In genomic region chr19:1406818-1407661, GRCh38 we compare ENCODE assay signal across 8 cellular contexts. TPM values are rescaled to one million over a fixed set of nuclear protein-coding genes. Genes with fewer than 3 reads are reported as not detected.
DNase-seq lines count a peak whose midpoint lies in the region; ATAC-seq, FAIRE-seq and TF ChIP-seq lines count a peak whose summit lies in the region.

TSS of gene DAZAP1 (plus strand) at chr19:1407586. CDS start at chr19:1407774, 188 bp downstream.

- DNase-seq in C1 segment of cervical spinal cord (lab: John Stamatoyannopoulos, UW) = peak; percentile 84 to 100 (median 96)
- peak; percentile 96 for DNase-seq in NCI-H748 (lab: John Stamatoyannopoulos, UW; ENCODE audit: unreplicated experiment)
- DNase-seq in activated CD4-positive, alpha-beta T cell treated with anti-CD3 and anti-CD28 coated beads, Interleukin-2, amount 50 U/mL, for 24 hours (ENCODE audit: low read depth in 1 of 2, low spot score in 1 of 2) = peak; percentile 98 to 99
- DNase-seq in HepG2 (ENCODE audit: low spot score) = peak; percentile 93
- peak; percentile 100 for DNase-seq in stimulated activated CD4-positive, alpha-beta T cell treated with anti-CD3 and anti-CD28 coated beads, Interleukin-4, amount 100 ng/mL, for 1 hour

- H3K9me3 Mint-ChIP-seq in dendritic cell treated with granulocyte-macrophage colony-stimulating factor and Interleukin-4, amounts not matched to agents 40 ng/mL and 50 ng/mL, for 4 days = no peaks in the 10 kb centered on the region

- 0 out of 4 replicates have a peak, but pooled peaks of 1 of the 2 experiments have one; percentile 9 for TF ChIP-seq EP300 in HepG2 (IDR thresholded peaks at IDR 0.05; ENCODE audit: low read depth in 2 of 2, low read length in 2 of 2)
- TF ChIP-seq EP300 in HepG2 (CRISPR knock-in tag; IDR thresholded peaks at IDR 0.05; ENCODE audit: borderline replicate concordance) = no peak

- TF ChIP-seq RAD21 in HepG2 (CRISPR knock-in tag; IDR thresholded peaks at IDR 0.05) = peak; percentile 54

- WGBS in HepG2 (ENCODE audit: low lambda C conversion rate) = 0% methylated on average over 14 of the region's 103 CpGs

- peaks cover 63% of the 10 kb centered on the region for H3K4me1 ChIP-seq in HepG2 (ENCODE audit: insufficient read depth, low read length)

- POLR2A ChIA-PET in HepG2 (lab: Yijun Ruan, JAX) = no interaction called here

- peaks cover 56% of the 10 kb centered on the region for H3K4me1 Mint-ChIP-seq in dendritic cell treated with granulocyte-macrophage colony-stimulating factor and Interleukin-4, amounts not matched to agents 40 ng/mL and 50 ng/mL, for 4 days (ENCODE audit: low read depth)

- peak within 1 kb of the TSS; percentile 81 for H3K27ac Mint-ChIP-seq in dendritic cell treated with granulocyte-macrophage colony-stimulating factor and Interleukin-4, amounts not matched to agents 40 ng/mL and 50 ng/mL, for 4 days

- intact Hi-C loops in dendritic cell treated with granulocyte-macrophage colony-stimulating factor and Interleukin-4, amounts not matched to agents 40 ng/mL and 50 ng/mL, for 4 days (cut with micrococcal nuclease) = no loop called here
- intact Hi-C loops in HepG2 (cut with micrococcal nuclease; ENCODE audit: unreplicated experiment) = no loop called here

- H3K27me3 ChIP-seq in HepG2 (ENCODE audit: control insufficient read depth in 1 of 2, insufficient read depth in 2 of 2, low read length in 2 of 2) = no peaks in the 10 kb centered on the region; a peak in 2 of 5 replicates

- peaks cover 21% of the 10 kb centered on the region for H3K27me3 Mint-ChIP-seq in dendritic cell treated with granulocyte-macrophage colony-stimulating factor and Interleukin-4, amounts not matched to agents 40 ng/mL and 50 ng/mL, for 4 days

- ATAC-seq in GM19351 (IDR thresholded peaks at IDR 0.05; ENCODE audit: unreplicated experiment) (peak; percentile 69), HG03521 (IDR thresholded peaks at IDR 0.05; ENCODE audit: unreplicated experiment) (peak; percentile 82), HepG2 (peak; percentile 47)

- H4K20me1 ChIP-seq in HepG2 (ENCODE audit: insufficient read depth, low read length) = peaks cover 35% of the 10 kb centered on the region

- H3K27ac ChIP-seq in HepG2 (ENCODE audit: extremely low read length, insufficient read depth, low read length) = peak within 1 kb of the TSS; percentile 91

- peaks cover 1 to 16% of the 10 kb centered on the region in 2 experiments; a peak in 3 of 5 replicates for H3K36me3 ChIP-seq in HepG2 (replicated peaks in 1 of 2; ENCODE audit: control insufficient read depth in 1 of 2, insufficient read depth in 2 of 2, low read length in 2 of 2)

- H3K4me2 ChIP-seq in HepG2 (ENCODE audit: low read depth, low read length) = peak within 1 kb of the TSS; percentile 99

- peaks cover 43% of the 10 kb centered on the region for H3K79me2 ChIP-seq in HepG2 (ENCODE audit: insufficient read depth, low read length)

- H3K36me3 Mint-ChIP-seq in dendritic cell treated with granulocyte-macrophage colony-stimulating factor and Interleukin-4, amounts not matched to agents 40 ng/mL and 50 ng/mL, for 4 days (ENCODE audit: low read depth) = peaks cover 31% of the 10 kb centered on the region

- peak within 1 kb of the TSS; percentile 96 for H3K9ac ChIP-seq in HepG2 (ENCODE audit: insufficient read depth, low read depth, low read length)

- peak within 1 kb of the TSS; percentile 88 to 95 (median 90) for H3K4me3 ChIP-seq in HepG2 (replicated peaks in 1 of 3; ENCODE audit: insufficient read depth in 1 of 3, low read depth in 2 of 3, low read length in 3 of 3)

- FAIRE-seq in HepG2 (lab: Jason Lieb, UNC) = no peak

- BruUV-seq in HepG2 (replicated peaks; lab: Mats Ljungman, UMichigan) = TSS peak; percentile 84

- H3K9me3 ChIP-seq in HepG2 (ENCODE audit: low read length) = no peaks in the 10 kb centered on the region

- in situ Hi-C loops in HepG2 (cut with HindIII; ENCODE audit: extremely low pct_ligation_motif_present, low pct_unique_long_range_greater_than_20kb) = no loop called here

- peak; percentile 56 for TF ChIP-seq CTCF in HepG2 (CRISPR knock-in tag; IDR thresholded peaks at IDR 0.05)

- peak within 1 kb of the TSS; percentile 91 for H3K4me3 Mint-ChIP-seq in dendritic cell treated with granulocyte-macrophage colony-stimulating factor and Interleukin-4, amounts not matched to agents 40 ng/mL and 50 ng/mL, for 4 days

- CTCF ChIA-PET in HepG2 (lab: Yijun Ruan, JAX; ENCODE audit: low intra/inter-chr PET ratio, low total read pairs) = interaction anchor here (0.6 kb wide), 1 partner anchor 97 kb away, joined by 3 read pairs; no protein-coding TSS in a partner anchor

- H2AFZ ChIP-seq in HepG2 (ENCODE audit: low read length) = no peak within 1 kb of the TSS

- TF ChIP-seq POLR2A in HepG2 (IDR thresholded peaks at IDR 0.05; ENCODE audit: insufficient read depth in 1 of 2, low read depth in 2 of 2, low read length in 2 of 2) = peak; percentile 9 to 57; a peak in 2 of 4 replicates

TF ChIP-seq in HepG2, 621 proteins besides CTCF, POLR2A, EP300 and RAD21 (continues in another document):
- peak; percentile 98 for TF ChIP-seq GMEB2 (CRISPR knock-in tag; IDR thresholded peaks at IDR 0.05; ENCODE audit: low read depth)
- no peak for TF ChIP-seq ZNF737 (CRISPR knock-in tag; IDR thresholded peaks at IDR 0.05; ENCODE audit: borderline replicate concordance)
- no peak for TF ChIP-seq ZNF256 (CRISPR knock-in tag; conservative IDR thresholded peaks at IDR 0.05)
- no peak for TF ChIP-seq REL (CRISPR knock-in tag; conservative IDR thresholded peaks at IDR 0.05)
- peak; percentile 49 for TF ChIP-seq MED1 (CRISPR knock-in tag; IDR thresholded peaks at IDR 0.05)
- TF ChIP-seq ZNF841 (CRISPR knock-in tag; IDR thresholded peaks at IDR 0.05; ENCODE audit: borderline replicate concordance) = no peak
- no peak for TF ChIP-seq NKX3-1 (CRISPR knock-in tag; IDR thresholded peaks at IDR 0.05)
- TF ChIP-seq SRY (CRISPR knock-in tag; IDR thresholded peaks at IDR 0.05) = no peak; the same call in 1 of the 2 replicates
- no peak for TF ChIP-seq TOE1 (CRISPR knock-in tag; IDR thresholded peaks at IDR 0.05)
- TF ChIP-seq NAIF1 (CRISPR knock-in tag; IDR thresholded peaks at IDR 0.05; ENCODE audit: borderline replicate concordance) = no peak

RNA-seq across cellular contexts. Expression of gene DAZAP1, which starts in this region (rescaled TPM):
- total RNA-seq in HepG2 (2016; rRNA removed; fragmentation: Illumina TruSeq; extraction: Trizol) = 50.5 and 79.2 TPM in 2 replicates
- 72.9 and 77.7 TPM in 2 replicates for total RNA-seq in HepG2 (2016; cell fraction: cytosol; rRNA removed; fragmentation: Illumina TruSeq; extraction: Trizol; ENCODE audit: low read depth)
- total RNA-seq in HepG2 (2016; cell fraction: insoluble cytoplasmic fraction; rRNA removed; fragmentation: Illumina TruSeq; extraction: Trizol) = 43.4 and 84.1 TPM in 2 replicates
- 104 and 106 TPM in 2 replicates for total RNA-seq in HepG2 (2016; cell fraction: membrane; rRNA removed; fragmentation: Illumina TruSeq; extraction: Trizol)
- total RNA-seq in HepG2 (2016; cell fraction: nucleus; rRNA removed; fragmentation: Illumina TruSeq; extraction: Trizol) = 38.3 and 43.3 TPM in 2 replicates
- 58.7 and 63.3 TPM in 2 replicates for polyA plus RNA-seq in HepG2 (2011; rRNA removed)
- 37.8 and 48.2 TPM in 2 replicates for polyA plus RNA-seq in HepG2 (2011; cell fraction: cytosol; rRNA removed)
- 99.5 and 105 TPM in 2 replicates for polyA plus RNA-seq in HepG2 (2011; cell fraction: nucleus; rRNA removed)
- 48.3 and 71.8 TPM in 2 replicates for polyA plus RNA-seq in HepG2 (2012)
- polyA plus RNA-seq in HepG2 (2016; cell fraction: cytosol; fragmentation: Illumina TruSeq; extraction: Trizol; ENCODE audit: low read depth) = 108 and 114 TPM in 2 replicates
- polyA plus RNA-seq in HepG2 (2016; cell fraction: insoluble cytoplasmic fraction; fragmentation: Illumina TruSeq; extraction: Trizol; ENCODE audit: low read depth) = 86.3 and 104 TPM in 2 replicates
- polyA plus RNA-seq in HepG2 (2016; cell fraction: membrane; fragmentation: Illumina TruSeq; extraction: Trizol; ENCODE audit: low read depth) = 117 and 124 TPM in 2 replicates
- 140 and 145 TPM in 2 replicates for polyA plus RNA-seq in HepG2 (2016; cell fraction: nucleus; fragmentation: Illumina TruSeq; extraction: Trizol; ENCODE audit: insufficient read depth, low read depth)
- 26.8 and 58.6 TPM in 2 replicates for polyA minus RNA-seq in HepG2 (2011; rRNA and poly(A)+ RNA removed; ENCODE audit: low replicate concordance)
- 32.1 and 33.1 TPM in 2 replicates for polyA minus RNA-seq in HepG2 (2011; cell fraction: cytosol; rRNA and poly(A)+ RNA removed)
- 35.5 and 41.4 TPM in 2 replicates for polyA minus RNA-seq in HepG2 (2011; cell fraction: nucleus; rRNA and poly(A)+ RNA removed)

Comparison
In these comparisons a context has a peak if more than half of its experiments do, and no peak if none do; other contexts are left out.
1. Peak in every context shown above with its lines: DNase-seq, ATAC-seq, H3K4me3 ChIP-seq and H3K27ac ChIP-seq.